In the genomic region with DNA sequence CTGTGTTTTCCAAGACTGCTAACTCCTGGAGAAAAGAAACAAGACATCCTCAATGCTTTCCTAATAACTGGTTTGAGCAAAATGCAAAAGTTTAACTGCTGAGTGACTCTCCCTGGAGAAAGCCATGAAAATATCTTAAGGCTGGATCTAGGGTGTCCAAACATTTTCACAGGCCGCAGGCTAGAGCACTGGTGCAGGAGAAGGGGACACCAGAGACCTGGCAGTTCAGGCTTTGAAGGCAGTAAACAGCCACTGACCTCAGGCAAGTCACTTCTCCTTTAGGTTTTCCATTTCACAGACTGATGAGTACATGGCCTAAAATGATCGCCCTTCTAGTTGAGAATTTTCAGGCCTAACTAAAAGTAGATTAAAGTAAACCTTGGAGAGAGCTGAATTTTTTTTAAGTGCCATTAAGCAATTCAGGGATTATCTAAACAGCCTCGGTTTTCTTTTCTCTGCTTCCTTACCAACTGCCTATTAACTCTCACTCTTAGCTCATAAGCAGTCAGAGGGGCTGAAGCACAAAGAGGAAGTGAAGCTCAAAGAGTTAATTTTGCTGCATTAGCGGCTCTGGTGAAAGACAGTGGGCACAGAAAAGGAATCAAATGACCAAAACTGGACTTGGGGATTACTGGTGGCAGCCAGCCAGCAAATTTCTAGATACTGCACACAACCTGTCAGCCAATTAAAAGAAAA, we compare ENCODE assay signal across 8 cellular contexts. TPM values are rescaled to one million over a fixed set of nuclear protein-coding genes. Genes with fewer than 3 reads are reported as not detected.
DNase-seq lines count a peak whose midpoint lies in the region; ATAC-seq and TF ChIP-seq lines count a peak whose summit lies in the region.

No MANE protein-coding gene starts in this region.

- peaks cover 20% of the 10 kb centered on the region; the same call in 1 of the 2 replicates for H4K20me1 ChIP-seq in IMR-90 (ENCODE audit: insufficient read depth, low read length)

- H3K23ac ChIP-seq in IMR-90 (ENCODE audit: low read depth, low read length) = peak overlapping the region; percentile 19; the same call in 1 of the 2 replicates

- peak overlapping the region in 3 of 8 donors; percentile 29 to 49 (median 47) for H3K27ac Mint-ChIP-seq in CD8-positive, alpha-beta memory T cell

- H2AK9ac ChIP-seq in IMR-90 (replicated peaks; ENCODE audit: low read depth, low read length, poor library complexity) = no peak overlapping the region

- H3K9me3 Mint-ChIP-seq in CD8-positive, alpha-beta memory T cell = no peaks in the 10 kb centered on the region

- dilution Hi-C loops in IMR-90 (cut with HindIII; ENCODE audit: low sequenced_read_pairs, unreplicated experiment) = no loop called here

- peak overlapping the region; percentile 6 for H3K27ac ChIP-seq in CD8-positive, alpha-beta memory T cell (ENCODE audit: low read depth, low read length)
- H3K27ac ChIP-seq in IMR-90 (ENCODE audit: insufficient read depth, low read length) = peak overlapping the region; percentile 63; the same call in 1 of the 2 replicates
- H3K27ac ChIP-seq in mucosa of rectum (ENCODE audit: low read depth in 2 of 2, low read length in 2 of 2) = peak overlapping the region; percentile 62 to 79

- no peak overlapping the region for H4K91ac ChIP-seq in IMR-90 (ENCODE audit: insufficient read depth, low read depth, low read length)

- in situ Hi-C loops in IMR-90 (cut with MboI; ENCODE audit: low sequenced_read_pairs) = no loop called here

- H3K4me3 Mint-ChIP-seq in CD8-positive, alpha-beta memory T cell = peak overlapping the region in 3 of 7 donors; percentile 20 to 69 (median 29)

- H3K4me1 Mint-ChIP-seq in CD8-positive, alpha-beta memory T cell = peaks cover 3 to 12% (median 8%) of the 10 kb centered on the region in 3 donors

- TF ChIP-seq RAD21 in IMR-90 (IDR thresholded peaks at IDR 0.05; ENCODE audit: low read length) = no peak

- no peak overlapping the region for H2BK5ac ChIP-seq in IMR-90 (ENCODE audit: low read depth, low read length, poor library complexity, severe bottlenecking)

- H3K4me1 ChIP-seq in CD8-positive, alpha-beta memory T cell (ENCODE audit: insufficient read depth, low read length) = peaks cover 12% of the 10 kb centered on the region
- peaks cover 12% of the 10 kb centered on the region for H3K4me1 ChIP-seq in IMR-90 (ENCODE audit: control insufficient read depth, insufficient read depth, low read length)
- H3K4me1 ChIP-seq in mucosa of rectum (ENCODE audit: control insufficient read depth in 2 of 2, insufficient read depth in 2 of 2, low read length in 2 of 2) = peaks cover 32 to 38% of the 10 kb centered on the region in 2 donors

- H3K9me3 ChIP-seq in CD8-positive, alpha-beta memory T cell (ENCODE audit: low read length) = no peaks in the 10 kb centered on the region
- H3K9me3 ChIP-seq in IMR-90 (ENCODE audit: control insufficient read depth, insufficient read depth, low read length) (no peaks in the 10 kb centered on the region), mucosa of rectum (ENCODE audit: control insufficient read depth in 2 of 2, low read length in 2 of 2) (no peaks in the 10 kb centered on the region)

- peak overlapping the region; percentile 66 for H3K4me2 ChIP-seq in IMR-90 (ENCODE audit: low read depth, low read length)

- WGBS in IMR-90 (ENCODE audit: extremely low coverage in 2 of 2, insufficient read length in 1 of 2), 2 experiments = no CpG with 5 or more reads among the region's 4 CpGs

- H2BK20ac ChIP-seq in IMR-90 (ENCODE audit: low read depth, low read length) = no peak overlapping the region

- H3K36me3 Mint-ChIP-seq in CD8-positive, alpha-beta memory T cell = no peaks in the 10 kb centered on the region

- no peak for TF ChIP-seq POLR2A in IMR-90 (IDR thresholded peaks at IDR 0.05; ENCODE audit: low read depth, low read length)

- no peak overlapping the region for H3K18ac ChIP-seq in IMR-90 (ENCODE audit: low read depth, low read length)

- no peak overlapping the region for H4K8ac ChIP-seq in IMR-90 (ENCODE audit: low read depth in 2 of 2, low read length in 2 of 2)

- peaks cover 18 to 52% of the 10 kb centered on the region in 2 experiments for H3K79me1 ChIP-seq in IMR-90 (ENCODE audit: low read depth in 1 of 2, low read length in 2 of 2)

- no peak overlapping the region for H2AK5ac ChIP-seq in IMR-90 (ENCODE audit: low read depth, low read length)

- no peak for DNase-seq in CD8-positive, alpha-beta memory T cell
- DNase-seq in IMR-90 = peak; percentile 38
- DNase-seq in astrocyte of the hippocampus (ENCODE audit: low read depth, low spot score) = peak; percentile 68
- DNase-seq in HuH-7 (ENCODE audit: low spot score) = no peak
- DNase-seq in activated CD8-positive, alpha-beta memory T cell treated with anti-CD3 and anti-CD28 coated beads, Interleukin-2, amount 50 U/mL, for 4 hours = no peak

- H3K27me3 Mint-ChIP-seq in CD8-positive, alpha-beta memory T cell = no peaks in the 10 kb centered on the region

- H3K56ac ChIP-seq in IMR-90 (ENCODE audit: extremely low read depth, insufficient read depth, low read length) = no peak overlapping the region

- H3K9me1 ChIP-seq in IMR-90 (ENCODE audit: insufficient read depth, low read length) = no peaks in the 10 kb centered on the region; the same call in 1 of the 2 replicates

- CTCF ChIA-PET in CD8-positive, alpha-beta memory T cell (lab: Charles Lee) = interaction anchor here (1.0 kb wide), 1 partner anchor 18 kb away, joined by 3 read pairs; no protein-coding TSS in a partner anchor
- CTCF ChIA-PET in IMR-90 (lab: Yijun Ruan, JAX) = no interaction called here

- peak overlapping the region; percentile 16; the same call in 1 of the 2 replicates for H3K9ac ChIP-seq in IMR-90 (ENCODE audit: low read depth, low read length)
- H3K9ac ChIP-seq in mucosa of rectum (ENCODE audit: low read depth in 1 of 2, low read length in 2 of 2) = peak overlapping the region; percentile 54 to 91

- no peak overlapping the region for H2BK120ac ChIP-seq in IMR-90 (ENCODE audit: low read depth, low read length)

- no peak overlapping the region for H3K4me3 ChIP-seq in CD8-positive, alpha-beta memory T cell (ENCODE audit: low read length)
- H3K4me3 ChIP-seq in IMR-90 (ENCODE audit: insufficient read depth, low read depth, low read length) (0 out of 2 replicates have a peak overlapping the region, but pooled peaks have one; percentile 2), mucosa of rectum (ENCODE audit: low read length in 2 of 2) (peak overlapping the region; percentile 20 to 64)

- no peak overlapping the region; the same call in 1 of the 2 replicates for H3K14ac ChIP-seq in IMR-90 (replicated peaks; ENCODE audit: low read depth, low read length)

- H3K4ac ChIP-seq in IMR-90 (ENCODE audit: low read depth, low read length) = no peak overlapping the region

- no peak overlapping the region for H2AFZ ChIP-seq in IMR-90 (replicated peaks; ENCODE audit: low read length, poor library complexity)

- no peaks in the 10 kb centered on the region for H3K27me3 ChIP-seq in CD8-positive, alpha-beta memory T cell (ENCODE audit: insufficient read depth, low read length, poor library complexity, severe bottlenecking)
- H3K27me3 ChIP-seq in IMR-90 (ENCODE audit: control insufficient read depth, insufficient read depth, low read length) (no peaks in the 10 kb centered on the region), mucosa of rectum (ENCODE audit: control insufficient read depth in 2 of 2, insufficient read depth in 2 of 2, low read length in 2 of 2) (no peaks in the 10 kb centered on the region)

- H2BK15ac ChIP-seq in IMR-90 (ENCODE audit: low read depth, low read length) = no peak overlapping the region

- no peak for TF ChIP-seq CTCF in IMR-90 (conservative IDR thresholded peaks at IDR 0.05; ENCODE audit: low read depth, low read length)

- BruUV-seq in IMR-90 (replicated peaks; lab: Mats Ljungman, UMichigan) = no TSS peak

- intact Hi-C loops in IMR-90 (cut with micrococcal nuclease) = loop anchor here (5.0 kb wide), 1 partner anchor 107 kb away; the partner anchor contains the start of gene ALDH3B1

- no peaks in the 10 kb centered on the region for H3K36me3 ChIP-seq in CD8-positive, alpha-beta memory T cell (ENCODE audit: insufficient read depth, low read length)
- H3K36me3 ChIP-seq in IMR-90 (ENCODE audit: control insufficient read depth, insufficient read depth, low read length) (no peaks in the 10 kb centered on the region), mucosa of rectum (ENCODE audit: control insufficient read depth in 2 of 2, insufficient read depth in 2 of 2, low read length in 2 of 2) (peaks cover 0 to 2% of the 10 kb centered on the region in 2 donors)

- POLR2A ChIA-PET in CD8-positive, alpha-beta memory T cell (lab: Charles Lee) = no interaction called here
- POLR2A ChIA-PET in IMR-90 (lab: Charles Lee; ENCODE audit: unreplicated experiment) = no interaction called here

- ATAC-seq in IMR-90 (ENCODE audit: low read depth) (no peak), HG02642 (IDR thresholded peaks at IDR 0.05; ENCODE audit: poor library complexity, unreplicated experiment) (no peak), HG02870 (IDR thresholded peaks at IDR 0.05; ENCODE audit: unreplicated experiment) (no peak)

- H4K5ac ChIP-seq in IMR-90 (ENCODE audit: low read depth, low read length) = peak overlapping the region; percentile 40

TF ChIP-seq in IMR-90, 13 proteins besides CTCF, POLR2A, EP300 and RAD21:
- TF ChIP-seq SMC3 (IDR thresholded peaks at IDR 0.05; ENCODE audit: low read depth, low read length) = no peak
- no peak for TF ChIP-seq RCOR1 (IDR thresholded peaks at IDR 0.05; ENCODE audit: insufficient replicate concordance, low read length)

RNA-seq across cellular contexts. Expression of gene CHKA, which starts 2.3 kb away (rescaled TPM):
- total RNA-seq in CD8-positive, alpha-beta memory T cell = 10 to 100 TPM; 11.6 to 14.0 TPM
- 3.1 TPM for polyA plus RNA-seq in CD8-positive, alpha-beta memory T cell
- total RNA-seq in IMR-90 (2012; rRNA removed) = 4.5 and 6.7 TPM in 2 replicates
- 6.9 and 8.4 TPM in 2 replicates for polyA plus RNA-seq in IMR-90 (2012; rRNA removed)
- 3.5 and 3.9 TPM in 2 replicates for polyA plus RNA-seq in IMR-90 (2012; cell fraction: cytosol; rRNA removed)
- polyA plus RNA-seq in IMR-90 (2012; cell fraction: nucleus; rRNA removed; ENCODE audit: low replicate concordance) = 32.6 and 52.6 TPM in 2 replicates

Comparison
In these comparisons a context has a peak if more than half of its experiments do, and no peak if none do; other contexts are left out.
1. DNase-seq: peak in IMR-90 (single experiment) and astrocyte of the hippocampus (single experiment); none in CD8-positive, alpha-beta memory T cell (0 of 5), HuH-7 (single experiment) and activated CD8-positive, alpha-beta memory T cell treated with anti-CD3 and anti-CD28 coated beads, Interleukin-2, amount 50 U/mL, for 4 hours (single experiment).
2. H3K27ac ChIP-seq: peak in every context shown above with its lines; median percentile 70 in mucosa of rectum; 63 in IMR-90; 6 in CD8-positive, alpha-beta memory T cell.